8 cellular contexts compared by ENCODE assay signal in genomic region chr7:47497367-47498096, GRCh38.
DNase-seq lines count a peak whose midpoint lies in the region; ATAC-seq and TF ChIP-seq lines count a peak whose summit lies in the region.

No MANE protein-coding gene starts in this region.

- no peaks in the 10 kb centered on the region for H3K9me3 ChIP-seq in duodenal mucosa (ENCODE audit: control insufficient read depth in 1 of 2, low read length in 2 of 2)
- no peaks in the 10 kb centered on the region for H3K9me3 ChIP-seq in thoracic aorta

- peak overlapping the region in 1 of 2 donors; percentile 19 for H3K4me3 ChIP-seq in duodenal mucosa (ENCODE audit: low read depth in 1 of 2, low read length in 2 of 2)
- H3K4me3 ChIP-seq in thoracic aorta, result no peak overlapping the region

- H3K36me3 ChIP-seq in duodenal mucosa (ENCODE audit: control insufficient read depth in 1 of 2, insufficient read depth in 2 of 2, low read length in 2 of 2) (peaks cover 0 to 4% of the 10 kb centered on the region in 2 donors), thoracic aorta (no peaks in the 10 kb centered on the region)

- H3K27me3 ChIP-seq in duodenal mucosa (ENCODE audit: control insufficient read depth in 1 of 2, insufficient read depth in 2 of 2, low read length in 2 of 2), result no peaks in the 10 kb centered on the region
- no peaks in the 10 kb centered on the region for H3K27me3 ChIP-seq in thoracic aorta (replicated peaks; ENCODE audit: insufficient read depth)

- DNase-seq in DMS153 treated with DMSO at 0.1 percent for 48 hours (lab: John Stamatoyannopoulos, UW; ENCODE audit: unreplicated experiment) (peak; percentile 36), GM20000 (ENCODE audit: low spot score) (peak; percentile 62), thoracic aorta (ENCODE audit: low spot score) (no peak), SHP77 (lab: John Stamatoyannopoulos, UW) (no peak), NCI-H1694 (lab: John Stamatoyannopoulos, UW) (no peak), NCI-H1930 (lab: John Stamatoyannopoulos, UW) (no peak)

- peak overlapping the region in 1 of 2 donors; percentile 30 for H3K9ac ChIP-seq in duodenal mucosa (ENCODE audit: low read depth in 1 of 2, low read length in 2 of 2)

- H3K4me1 ChIP-seq in duodenal mucosa (ENCODE audit: control insufficient read depth in 1 of 2, insufficient read depth in 2 of 2, low read length in 2 of 2) (peaks cover 77 to 81% of the 10 kb centered on the region in 2 donors), thoracic aorta (ENCODE audit: control insufficient read depth in 1 of 2, low read depth in 2 of 2) (peaks cover 28 to 87% of the 10 kb centered on the region in 2 donors)

- ATAC-seq in HG03457 (IDR thresholded peaks at IDR 0.05; ENCODE audit: unreplicated experiment) (peak; percentile 94), thoracic aorta (ENCODE audit: insufficient number of reproducible peaks, low FRiP score, low read depth) (no peak)

- TF ChIP-seq CTCF in GM20000 (IDR thresholded peaks at IDR 0.05; ENCODE audit: extremely low read depth, missing control alignments) (no peak), thoracic aorta (IDR thresholded peaks at IDR 0.05) (no peak)

- peak overlapping the region; percentile 48 for H3K27ac ChIP-seq in duodenal mucosa (ENCODE audit: low read depth, low read length)
- peak overlapping the region; percentile 16 to 39 for H3K27ac ChIP-seq in thoracic aorta

Comparison
In these comparisons a context has a peak if more than half of its experiments do, and no peak if none do; other contexts are left out.
1. DNase-seq: peak in DMS153 treated with DMSO at 0.1 percent for 48 hours (single experiment) and GM20000 (single experiment); none in thoracic aorta (single experiment), SHP77 (0 of 2), NCI-H1694 (single experiment) and NCI-H1930 (0 of 2).